In genomic region chr4:141548791-141549190, GRCh38 we compare ENCODE assay signal across 25 cellular contexts.
"Had no signal": no experiment of that assay in that cellular context is flagged by ENCODE, and none has a peak within 500 bp of the region (broad histone marks: within the 10 kb centered on the region; RNA-seq: fewer than 3 reads in every experiment).

No MANE protein-coding gene starts in this region.

- H3K27me3 ChIP-seq: brain microvascular endothelial cell, dorsolateral prefrontal cortex, esophagus muscularis mucosa, foreskin keratinocyte, left lung, neural progenitor cell, right atrium auricular region, upper lobe of right lung had no signal

- H3K36me3 ChIP-seq: brain microvascular endothelial cell, esophagus muscularis mucosa, left lung, neural progenitor cell, right atrium auricular region, upper lobe of right lung had no signal

- DNase-seq: activated CD4-positive, alpha-beta T cell treated with anti-CD3 and anti-CD28 coated beads, Interleukin-2, amount 10 ng/mL, durations not matched to agents 7 days and 5 days; activated CD4-positive, CD25-positive, alpha-beta regulatory T cell treated with anti-CD3 and anti-CD28 coated beads, Interleukin-2, amount 50 U/mL, for 72 hours; activated CD8-positive, alpha-beta memory T cell treated with anti-CD3 and anti-CD28 coated beads, Interleukin-2, amount 10 ng/mL, durations not matched to agents 7 days and 5 days; activated CD8-positive, alpha-beta T cell treated with anti-CD3 and anti-CD28 coated beads for 36 hours; activated effector memory CD4-positive, alpha-beta T cell treated with anti-CD3 and anti-CD28 coated beads, Interleukin-2, amount 50 U/mL, for 16 hours; activated naive CD4-positive, alpha-beta T cell treated with anti-CD3 and anti-CD28 coated beads, Interleukin-2, amount 10 ng/mL, durations not matched to agents 7 days and 5 days; activated T-cell treated with anti-CD3 and anti-CD28 coated beads for 4 hours; anterior cingulate cortex; brain microvascular endothelial cell; caudate nucleus; dorsolateral prefrontal cortex; effector memory CD8-positive, alpha-beta T cell; foreskin keratinocyte; immature natural killer cell; kidney glomerular epithelial cell; left lung; naive thymus-derived CD4-positive, alpha-beta T cell; stimulated activated CD4-positive, alpha-beta T cell treated with anti-CD3 and anti-CD28 coated beads, Interleukin-4, amount 100 ng/mL, for 4 hours; stimulated activated naive CD8-positive, alpha-beta T cell treated with anti-CD3 and anti-CD28 coated beads, Interleukin-15, Interleukin-2, amounts not matched to agents 100 U/mL and 50 U/mL, for 24 hours; T-helper 2 cell had no signal

- H3K4me3 ChIP-seq: dorsolateral prefrontal cortex, esophagus muscularis mucosa, left lung, lung, neural progenitor cell, right atrium auricular region, upper lobe of right lung had no signal

- H3K9me3 ChIP-seq: right atrium auricular region, upper lobe of right lung had no signal

- H3K27ac ChIP-seq: brain microvascular endothelial cell, dorsolateral prefrontal cortex, esophagus muscularis mucosa, foreskin keratinocyte, left lung, neural progenitor cell, right atrium auricular region, upper lobe of right lung had no signal

- ATAC-seq: activated CD8-positive, alpha-beta memory T cell treated with anti-CD3 and anti-CD28 coated beads, Interleukin-2, amount 10 ng/mL, durations not matched to agents 7 days and 5 days; activated CD8-positive, alpha-beta T cell treated with anti-CD3 and anti-CD28 coated beads for 36 hours; effector memory CD8-positive, alpha-beta T cell; foreskin keratinocyte; left lung; naive thymus-derived CD4-positive, alpha-beta T cell; stimulated activated naive CD8-positive, alpha-beta T cell treated with anti-CD3 and anti-CD28 coated beads, Interleukin-15, Interleukin-2, amounts not matched to agents 100 U/mL and 50 U/mL, for 24 hours; upper lobe of right lung had no signal
